ENCODE assay signal across 8 cellular contexts in genomic region chr17:60142872-60143499, GRCh38. TPM values are rescaled to one million over a fixed set of nuclear protein-coding genes. Genes with fewer than 3 reads are reported as not detected.
DNase-seq lines count a peak whose midpoint lies in the region; ATAC-seq and TF ChIP-seq lines count a peak whose summit lies in the region.

No MANE protein-coding gene starts in this region.

- H3K36me3 Mint-ChIP-seq in naive B cell = no peaks in the 10 kb centered on the region

- H3F3A ChIP-seq in PC-3 (ENCODE audit: low read length, unreplicated experiment) = no peaks in the 10 kb centered on the region

- no peaks in the 10 kb centered on the region for H4K20me1 ChIP-seq in KMS-11 (ENCODE audit: insufficient read depth)
- no peaks in the 10 kb centered on the region for H4K20me1 ChIP-seq in PC-3 (ENCODE audit: low read length)

- POLR2A ChIA-PET in PC-3 (lab: Charles Lee; ENCODE audit: unreplicated experiment) = no interaction called here

- H3K79me2 ChIP-seq in KMS-11 (ENCODE audit: insufficient read depth, low read depth) (no peaks in the 10 kb centered on the region), PC-3 (ENCODE audit: low read length) (no peaks in the 10 kb centered on the region)

- no peak overlapping the region for H3K27ac Mint-ChIP-seq in naive B cell

- intact Hi-C loops in PC-3 (cut with micrococcal nuclease) (loop anchor here (1.0 to 10.0 kb wide), 4 partner anchors 8 to 293 kb away; no protein-coding TSS in a partner anchor), esophagus muscularis mucosa (cut with DNase I) (no loop called here)

- H3K4me3 ChIP-seq in GM12865 (ENCODE audit: low read depth, low read length) (no peak overlapping the region), KMS-11 (IDR thresholded peaks at IDR 0.05; ENCODE audit: insufficient read depth, low read depth, low read length) (no peak overlapping the region), PC-3 (ENCODE audit: low read length) (peak overlapping the region; percentile 62), esophagus muscularis mucosa (peak overlapping the region in 1 of 4 donors; percentile 18)

- H3K4me2 ChIP-seq in KMS-11 (peak overlapping the region; percentile 65), PC-3 (ENCODE audit: low read length) (peak overlapping the region; percentile 85)

- H3K36me3 ChIP-seq in KMS-11 (ENCODE audit: insufficient read depth) = no peaks in the 10 kb centered on the region
- H3K36me3 ChIP-seq in PC-3 (ENCODE audit: low read depth, low read length) = no peaks in the 10 kb centered on the region
- H3K36me3 ChIP-seq in esophagus muscularis mucosa = no peaks in the 10 kb centered on the region

- DNase-seq in GM12865 (ENCODE audit: low read depth) = peak; percentile 82
- DNase-seq in PC-3 = peak; percentile 96
- peak; percentile 73 for DNase-seq in activated T-cell treated with anti-CD3 and anti-CD28 coated beads for 24 hours (ENCODE audit: low read depth)
- no peak for DNase-seq in esophagus muscularis mucosa (ENCODE audit: extremely low spot score)
- DNase-seq in naive B cell = peak; percentile 51
- peak; percentile 74 for DNase-seq in stimulated activated CD8-positive, alpha-beta memory T cell treated with anti-CD3 and anti-CD28 coated beads, Interleukin-7, amount 100 ng/mL, for 24 hours (ENCODE audit: low read depth)

- TF ChIP-seq CTCF in GM12865 (IDR thresholded peaks at IDR 0.05; ENCODE audit: insufficient read depth, low read depth, low read length, missing control alignments) (peak; percentile 82), KMS-11 (conservative IDR thresholded peaks at IDR 0.05; ENCODE audit: low read depth, low read length) (peak; percentile 81), PC-3 (conservative IDR thresholded peaks at IDR 0.05; ENCODE audit: low read depth, low read length) (peak; percentile 96), esophagus muscularis mucosa (IDR thresholded peaks at IDR 0.05) (peak; percentile 44 to 72 (median 54))

- peak overlapping the region; percentile 87 for H2AFZ ChIP-seq in KMS-11 (ENCODE audit: low read depth)
- H2AFZ ChIP-seq in PC-3 (ENCODE audit: low read length) = peak overlapping the region; percentile 76

- H3K4me1 ChIP-seq in KMS-11 (ENCODE audit: low read depth, poor library complexity, severe bottlenecking) = peaks cover 24% of the 10 kb centered on the region
- peaks cover 11% of the 10 kb centered on the region for H3K4me1 ChIP-seq in PC-3 (ENCODE audit: insufficient read depth, low read length)
- H3K4me1 ChIP-seq in esophagus muscularis mucosa = peaks cover 34 to 44% (median 41%) of the 10 kb centered on the region in 4 donors

- CTCF ChIA-PET in PC-3 (lab: Charles Lee) = interaction anchor here (0.6 kb wide), 2 partner anchors 297 to 495 kb away, joined by 3 to 5 read pairs; no protein-coding TSS in a partner anchor

- H3K9me3 Mint-ChIP-seq in naive B cell = peaks cover 0 to 5% (median 0%) of the 10 kb centered on the region in 7 donors

- H3K27ac ChIP-seq in KMS-11 (no peak overlapping the region), PC-3 (ENCODE audit: low read length) (no peak overlapping the region), esophagus muscularis mucosa (replicated peaks in 1 of 4) (no peak overlapping the region)

- no peak for TF ChIP-seq POLR2A in esophagus muscularis mucosa (IDR thresholded peaks at IDR 0.05; ENCODE audit: low read depth)

- TF ChIP-seq EP300 in esophagus muscularis mucosa (IDR thresholded peaks at IDR 0.05) = no peak

- BruUV-seq in PC-3 (replicated peaks; lab: Mats Ljungman, UMichigan) = no TSS peak

- peak overlapping the region in 3 of 8 donors; percentile 14 to 34 (median 29) for H3K4me3 Mint-ChIP-seq in naive B cell

- H3K9me3 ChIP-seq in PC-3 (ENCODE audit: low read length) (no peaks in the 10 kb centered on the region), esophagus muscularis mucosa (no peaks in the 10 kb centered on the region)

- peaks cover 13% of the 10 kb centered on the region; the same call in 1 of the 2 replicates for H3K27me3 ChIP-seq in KMS-11 (ENCODE audit: insufficient read depth, low read depth)
- H3K27me3 ChIP-seq in PC-3 (ENCODE audit: low read length) = peaks cover 4% of the 10 kb centered on the region; the same call in 1 of the 2 replicates
- peaks cover 0 to 92% (median 40%) of the 10 kb centered on the region in 4 donors for H3K27me3 ChIP-seq in esophagus muscularis mucosa

- peak; percentile 89 for ATAC-seq in PC-3
- ATAC-seq in naive B cell (ENCODE audit: low read depth in 2 of 2) = peak; percentile 67 to 73
- ATAC-seq in GM21825 (IDR thresholded peaks at IDR 0.05; ENCODE audit: unreplicated experiment) = no peak

- 0 out of 2 replicates have a peak overlapping the region, but pooled peaks have one; percentile 3 for H3K9ac ChIP-seq in KMS-11
- no peak overlapping the region for H3K9ac ChIP-seq in PC-3 (ENCODE audit: low read length)

- WGBS in esophagus muscularis mucosa = 8% methylated on average over 10 of the region's 10 CpGs

- peaks cover 61 to 96% (median 79%) of the 10 kb centered on the region in 3 donors for H3K27me3 Mint-ChIP-seq in naive B cell

- no peaks in the 10 kb centered on the region for H3K9me2 ChIP-seq in PC-3 (replicated peaks; ENCODE audit: low read length)

- peaks cover 30 to 54% (median 47%) of the 10 kb centered on the region in 3 donors for H3K4me1 Mint-ChIP-seq in naive B cell

RNA-seq across cellular contexts. Expression of gene CA4, which starts 6.8 kb away (rescaled TPM):
- total RNA-seq in PC-3 (2014; rRNA removed) (not detected in 2 replicates), esophagus muscularis mucosa (1 to 10 TPM; 2.1 to 8.3 (median 4.3) TPM)
- not detected for polyA plus RNA-seq in naive B cell (ENCODE audit: low read depth in 6 of 6)
